ENCODE assay signal across 28 cellular contexts in genomic region chr7:40346554-40346953, GRCh38.
"Had no signal": no experiment of that assay in that cellular context is flagged by ENCODE, and none has a peak within 500 bp of the region (broad histone marks: within the 10 kb centered on the region; RNA-seq: fewer than 3 reads in every experiment).

No MANE protein-coding gene starts in this region.

- H3K36me3 ChIP-seq: neural progenitor cell, ovary, right lobe of liver, sigmoid colon, stomach, thoracic aorta, thyroid gland, tibial nerve, upper lobe of right lung, uterus had no signal

- H3K27ac Mint-ChIP-seq: natural killer cell; nephron; neural progenitor cell; progenitor cell of endocrine pancreas; stimulated activated effector memory CD8-positive, alpha-beta T cell treated with anti-CD3 and anti-CD28 coated beads, Interleukin-12 subunit alpha, Interleukin-12 subunit beta, amount 100 ng/mL, for 72 hours; stimulated activated naive B cell treated with anti-CD40 and anti-IgM and Interleukin-4, amounts not matched to agents 10 μg/mL and 1 μg/mL and 100 μg/mL, for 72 hours; stimulated activated naive CD8-positive, alpha-beta T cell treated with anti-CD3 and anti-CD28 coated beads, Interleukin-15, Interleukin-2, amounts not matched to agents 100 ng/mL and 50 ng/mL, for 24 hours; type B pancreatic cell had no signal

- H3K9me3 ChIP-seq: ovary, psoas muscle, right lobe of liver, sigmoid colon, stomach, thoracic aorta, thyroid gland, tibial nerve, upper lobe of right lung, uterus had no signal

- H3K4me3 Mint-ChIP-seq: natural killer cell; nephron; neural progenitor cell; stimulated activated effector memory CD8-positive, alpha-beta T cell treated with anti-CD3 and anti-CD28 coated beads, Interleukin-12 subunit alpha, Interleukin-12 subunit beta, amount 100 ng/mL, for 72 hours; stimulated activated naive B cell treated with anti-CD40 and anti-IgM and Interleukin-4, amounts not matched to agents 10 μg/mL and 1 μg/mL and 100 μg/mL, for 72 hours; stimulated activated naive CD8-positive, alpha-beta T cell treated with anti-CD3 and anti-CD28 coated beads, Interleukin-15, Interleukin-2, amounts not matched to agents 100 ng/mL and 50 ng/mL, for 24 hours; type B pancreatic cell had no signal

- H3K27ac ChIP-seq: neural progenitor cell, ovary, parathyroid adenoma, psoas muscle, right lobe of liver, sigmoid colon, stomach, thoracic aorta, thyroid gland, tibial nerve, upper lobe of right lung, uterus had no signal

- H3K4me1 Mint-ChIP-seq: natural killer cell; nephron; stimulated activated effector memory CD8-positive, alpha-beta T cell treated with anti-CD3 and anti-CD28 coated beads, Interleukin-12 subunit alpha, Interleukin-12 subunit beta, amount 100 ng/mL, for 72 hours; stimulated activated naive B cell treated with anti-CD40 and anti-IgM and Interleukin-4, amounts not matched to agents 10 μg/mL and 1 μg/mL and 100 μg/mL, for 72 hours had no signal

- H3K27me3 Mint-ChIP-seq: progenitor cell of endocrine pancreas; stimulated activated naive B cell treated with anti-CD40 and anti-IgM and Interleukin-4, amounts not matched to agents 10 μg/mL and 1 μg/mL and 100 μg/mL, for 72 hours; stimulated activated naive CD8-positive, alpha-beta T cell treated with anti-CD3 and anti-CD28 coated beads, Interleukin-15, Interleukin-2, amounts not matched to agents 100 ng/mL and 50 ng/mL, for 24 hours; type B pancreatic cell had no signal

- H3K4me2 ChIP-seq: neural progenitor cell had no signal

- DNase-seq: natural killer cell; occipital lobe; ovary; posterior cingulate gyrus; psoas muscle; right cardiac atrium; right lobe of liver; sigmoid colon; small intestine; stimulated activated CD4-positive, alpha-beta T cell treated with anti-CD3 and anti-CD28 coated beads, Interleukin-15, amount 100 ng/mL, for 24 hours; stimulated activated CD4-positive, alpha-beta T cell treated with anti-CD3 and anti-CD28 coated beads, Interleukin-2, amount 100 ng/mL, for 24 hours; stimulated activated CD4-positive, alpha-beta T cell treated with anti-CD3 and anti-CD28 coated beads, Interleukin-2, amount 100 ng/mL, for 48 hours; stimulated activated CD4-positive, alpha-beta T cell treated with anti-CD3 and anti-CD28 coated beads, Interleukin-4, amount 100 ng/mL, for 24 hours; stimulated activated naive B cell treated with anti-CD40 and anti-IgM and Interleukin-4, amounts not matched to agents 10 μg/mL and 1 μg/mL and 100 μg/mL, for 72 hours; stimulated activated naive CD4-positive, alpha-beta T cell treated with Interleukin-2 at 50 U/mL for 16 hours; stomach; thyroid gland; upper lobe of right lung; uterus had no signal

- H3K4me3 ChIP-seq: neural progenitor cell, ovary, psoas muscle, right lobe of liver, sigmoid colon, stomach, thoracic aorta, thyroid gland, tibial nerve, upper lobe of right lung, uterus had no signal

- H3K79me2 ChIP-seq: parathyroid adenoma had no signal

- H2AFZ ChIP-seq: neural progenitor cell, parathyroid adenoma had no signal

- ATAC-seq: natural killer cell; psoas muscle; right cardiac atrium; right lobe of liver; stimulated activated effector memory CD8-positive, alpha-beta T cell treated with anti-CD3 and anti-CD28 coated beads, Interleukin-12 subunit alpha, Interleukin-12 subunit beta, amount 100 ng/mL, for 72 hours; stimulated activated naive B cell treated with anti-CD40 and anti-IgM and Interleukin-4, amounts not matched to agents 10 μg/mL and 1 μg/mL and 100 μg/mL, for 72 hours; upper lobe of right lung had no signal

- H3K36me3 Mint-ChIP-seq: natural killer cell; neural progenitor cell; stimulated activated effector memory CD8-positive, alpha-beta T cell treated with anti-CD3 and anti-CD28 coated beads, Interleukin-12 subunit alpha, Interleukin-12 subunit beta, amount 100 ng/mL, for 72 hours; stimulated activated naive B cell treated with anti-CD40 and anti-IgM and Interleukin-4, amounts not matched to agents 10 μg/mL and 1 μg/mL and 100 μg/mL, for 72 hours; type B pancreatic cell had no signal

- H3K27me3 ChIP-seq: neural progenitor cell, ovary, right lobe of liver, sigmoid colon, stomach, thyroid gland, tibial nerve, upper lobe of right lung, uterus had no signal

- H3K9ac ChIP-seq: neural progenitor cell, parathyroid adenoma had no signal

- H3K9me3 Mint-ChIP-seq: natural killer cell; nephron; neural progenitor cell; stimulated activated effector memory CD8-positive, alpha-beta T cell treated with anti-CD3 and anti-CD28 coated beads, Interleukin-12 subunit alpha, Interleukin-12 subunit beta, amount 100 ng/mL, for 72 hours; stimulated activated naive B cell treated with anti-CD40 and anti-IgM and Interleukin-4, amounts not matched to agents 10 μg/mL and 1 μg/mL and 100 μg/mL, for 72 hours; stimulated activated naive CD8-positive, alpha-beta T cell treated with anti-CD3 and anti-CD28 coated beads, Interleukin-15, Interleukin-2, amounts not matched to agents 100 ng/mL and 50 ng/mL, for 24 hours; type B pancreatic cell had no signal

- H3K4me1 ChIP-seq: neural progenitor cell, parathyroid adenoma, psoas muscle, right lobe of liver, sigmoid colon, stomach, thyroid gland, tibial nerve, upper lobe of right lung, uterus had no signal
